ENCODE assay signal across 22 cellular contexts in genomic region chr3:169992156-169992555, GRCh38.
"Had no signal": no experiment of that assay in that cellular context is flagged by ENCODE, and none has a peak within 500 bp of the region (broad histone marks: within the 10 kb centered on the region; RNA-seq: fewer than 3 reads in every experiment).

No MANE protein-coding gene starts in this region.

- H3K9me3 ChIP-seq: left lung, psoas muscle, upper lobe of left lung, vagina had no signal

- DNase-seq: activated CD4-positive, alpha-beta T cell treated with anti-CD3 and anti-CD28 coated beads for 4 hours; activated CD4-positive, alpha-beta T cell treated with anti-CD3 and anti-CD28 coated beads, Interleukin-2, amount 50 U/mL, for 4 hours; activated naive CD4-positive, alpha-beta T cell; activated T-cell treated with anti-CD3 and anti-CD28 coated beads for 4 hours; activated T-cell treated with anti-CD3 and anti-CD28 coated beads, Interleukin-2, amount 50 U/mL, for 72 hours; cerebellar nuclear complex; dorsolateral prefrontal cortex; effector memory CD8-positive, alpha-beta T cell; foreskin keratinocyte; left lung; naive thymus-derived CD8-positive, alpha-beta T cell; occipital lobe; psoas muscle; stimulated activated CD4-positive, alpha-beta T cell treated with anti-CD3 and anti-CD28 coated beads, Interleukin-2, amount 100 ng/mL, for 48 hours; stimulated activated naive CD4-positive, alpha-beta T cell treated with Interleukin-2 at 50 U/mL for 16 hours; T-cell; upper lobe of left lung had no signal

- H3K9ac ChIP-seq: parathyroid adenoma had no signal

- H3K27me3 ChIP-seq: dorsolateral prefrontal cortex, foreskin keratinocyte, left lung, upper lobe of left lung, vagina had no signal

- ATAC-seq: activated naive CD4-positive, alpha-beta T cell treated with anti-CD3 and anti-CD28 coated beads, Interleukin-2, amount 50 U/mL, for 72 hours; activated T-cell treated with anti-CD3 and anti-CD28 coated beads, Interleukin-2, amount 50 U/mL, for 72 hours; effector memory CD8-positive, alpha-beta T cell; foreskin keratinocyte; left lung; naive thymus-derived CD8-positive, alpha-beta T cell; psoas muscle; T-cell had no signal

- H3K27ac ChIP-seq: coronary artery, foreskin keratinocyte, parathyroid adenoma, psoas muscle, vagina, VCaP had no signal

- H3K79me2 ChIP-seq: parathyroid adenoma had no signal

- H3K4me1 ChIP-seq: foreskin keratinocyte, parathyroid adenoma, upper lobe of left lung, vagina had no signal

- H3K4me3 ChIP-seq: coronary artery, dorsolateral prefrontal cortex, left lung, psoas muscle, upper lobe of left lung, vagina had no signal

- H2AFZ ChIP-seq: parathyroid adenoma had no signal
